ENCODE assay signal across 8 cellular contexts in the genomic region with DNA sequence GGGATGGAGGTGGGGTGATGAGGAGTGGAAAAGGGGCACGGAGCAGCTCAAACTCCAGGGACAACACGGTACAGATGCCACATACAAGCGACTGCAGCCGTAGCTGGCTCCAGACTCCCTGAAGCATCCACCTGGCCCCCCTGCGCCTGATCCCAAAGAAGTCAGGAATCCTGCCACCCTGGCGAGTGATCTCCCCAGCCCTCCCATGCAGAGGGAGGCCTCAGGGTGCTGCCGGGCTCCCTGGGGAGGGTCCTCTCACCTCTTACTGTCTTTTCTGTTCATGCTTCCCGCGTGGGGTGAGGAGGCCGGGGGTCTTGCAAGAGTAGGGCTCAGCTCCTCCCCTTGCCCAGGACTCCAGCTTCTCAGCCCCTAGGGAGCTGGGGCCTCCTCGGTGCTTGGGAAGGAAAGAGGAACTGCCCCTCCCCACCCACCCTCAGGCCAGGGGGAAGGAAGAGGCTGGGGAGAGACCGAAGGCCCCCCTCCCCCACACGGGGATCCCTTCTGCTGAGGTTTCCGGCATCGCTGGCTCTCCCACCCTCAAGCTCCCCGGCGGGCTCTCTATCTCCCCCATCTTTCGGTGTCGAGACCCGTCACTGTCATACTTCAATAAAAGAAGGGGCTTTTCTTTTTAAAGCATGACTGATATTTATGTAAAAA. TPM values are rescaled to one million over a fixed set of nuclear protein-coding genes. Genes with fewer than 3 reads are reported as not detected.
DNase-seq lines count a peak whose midpoint lies in the region; ATAC-seq and TF ChIP-seq lines count a peak whose summit lies in the region.

RASGRP4 (minus strand) TSS at position 410 of the 657 bp plus-strand sequence; CDS start at position 282, 128 bp downstream.

- peak within 1 kb of the TSS; percentile 55 for H4K12ac ChIP-seq in trophoblast cell (ENCODE audit: low read depth, low read length)

- H3K27ac ChIP-seq in DOHH2 (ENCODE audit: low read depth, low read length) (no peak within 1 kb of the TSS), trophoblast cell (ENCODE audit: low read depth, low read length) (no peak within 1 kb of the TSS), mammary epithelial cell (ENCODE audit: insufficient read depth, low read depth, low read length) (no peak within 1 kb of the TSS)

- in situ Hi-C loops in mammary epithelial cell (cut with MboI; ENCODE audit: low sequenced_read_pairs in 2 of 2), result no loop called here

- H4K20me1 ChIP-seq in DOHH2 (ENCODE audit: control insufficient read depth, insufficient read depth, low read depth, low read length) (no peaks in the 10 kb centered on the region), mammary epithelial cell (ENCODE audit: insufficient read depth, low read length) (no peaks in the 10 kb centered on the region)

- no peak within 1 kb of the TSS for H3K9ac ChIP-seq in trophoblast cell (ENCODE audit: low read length)
- no peak within 1 kb of the TSS for H3K9ac ChIP-seq in mammary epithelial cell (ENCODE audit: insufficient read depth, low read length)

- H3K79me2 ChIP-seq in DOHH2 (ENCODE audit: control insufficient read depth, low read length), result no peaks in the 10 kb centered on the region
- no peaks in the 10 kb centered on the region for H3K79me2 ChIP-seq in trophoblast cell (ENCODE audit: control insufficient read depth, insufficient read depth, low read length, poor library complexity)
- no peaks in the 10 kb centered on the region for H3K79me2 ChIP-seq in mammary epithelial cell (ENCODE audit: insufficient read depth, low read length)

- no peaks in the 10 kb centered on the region for H3K79me1 ChIP-seq in trophoblast cell (ENCODE audit: low read length)

- H3K4me3 ChIP-seq in DOHH2 (ENCODE audit: low read length), result peak within 1 kb of the TSS; percentile 13
- H3K4me3 ChIP-seq in trophoblast cell (ENCODE audit: low read depth, low read length), result no peak within 1 kb of the TSS
- no peak within 1 kb of the TSS for H3K4me3 ChIP-seq in mammary epithelial cell (replicated peaks in 1 of 3; ENCODE audit: insufficient read depth in 1 of 3, low read depth in 2 of 3, low read length in 3 of 3)

- H2BK5ac ChIP-seq in trophoblast cell (ENCODE audit: low read depth, low read length, poor library complexity), result no peak within 1 kb of the TSS

- no peak within 1 kb of the TSS for H3K14ac ChIP-seq in trophoblast cell (ENCODE audit: low read length)

- no peak within 1 kb of the TSS for H2AFZ ChIP-seq in trophoblast cell (ENCODE audit: insufficient read depth, low read length, poor library complexity)
- no peak within 1 kb of the TSS for H2AFZ ChIP-seq in mammary epithelial cell (ENCODE audit: low read depth, low read length)

- H3K36me3 ChIP-seq in DOHH2 (ENCODE audit: control insufficient read depth, low read length) (no peaks in the 10 kb centered on the region), trophoblast cell (ENCODE audit: control insufficient read depth in 1 of 2, insufficient read depth in 2 of 2, low read length in 2 of 2) (no peaks in the 10 kb centered on the region), mammary epithelial cell (ENCODE audit: insufficient read depth, low read length) (no peaks in the 10 kb centered on the region)

- H3K27me3 ChIP-seq in DOHH2 (ENCODE audit: control insufficient read depth, low read length) (peaks cover 9% of the 10 kb centered on the region; the same call in 1 of the 2 replicates), trophoblast cell (ENCODE audit: insufficient read depth, low read length) (no peaks in the 10 kb centered on the region), mammary epithelial cell (ENCODE audit: insufficient read depth, low read length) (peaks cover 4% of the 10 kb centered on the region)

- H3K18ac ChIP-seq in trophoblast cell (ENCODE audit: low read length), result no peak within 1 kb of the TSS

- H3K9me3 ChIP-seq in DOHH2 (ENCODE audit: control insufficient read depth, insufficient read depth, low read length) (no peaks in the 10 kb centered on the region), trophoblast cell (ENCODE audit: insufficient read depth, low read depth, low read length) (peaks cover under 1% of the 10 kb centered on the region), mammary epithelial cell (replicated peaks; ENCODE audit: insufficient read depth, low read length) (no peaks in the 10 kb centered on the region)

- TF ChIP-seq CTCF in DOHH2 (IDR thresholded peaks at IDR 0.05; ENCODE audit: low read depth, low read length, poor library complexity, severe bottlenecking) (no peak), mammary epithelial cell (conservative IDR thresholded peaks at IDR 0.05 in 1 of 2, IDR thresholded peaks at IDR 0.05 in 1 of 2; ENCODE audit: extremely low read depth in 1 of 2, insufficient read depth in 1 of 2, low read depth in 1 of 2, low read length in 2 of 2) (no peak)

- no peak within 1 kb of the TSS for H3K23ac ChIP-seq in trophoblast cell (ENCODE audit: low read length)

- H3K4ac ChIP-seq in trophoblast cell (ENCODE audit: low read depth, low read length), result no peak within 1 kb of the TSS

- DNase-seq in OCI-M1 (lab: John Stamatoyannopoulos, UW), result peak; percentile 90
- peak; percentile 14 for DNase-seq in effector CD4-positive, alpha-beta T cell
- no peak for DNase-seq in trophoblast cell
- DNase-seq in NCI-H69 (lab: John Stamatoyannopoulos, UW), result no peak
- DNase-seq in GM03348 (ENCODE audit: low spot score), result no peak
- no peak for DNase-seq in mammary epithelial cell

- no TSS peak for BruUV-seq in mammary epithelial cell (replicated peaks; lab: Mats Ljungman, UMichigan)

- H3K4me1 ChIP-seq in DOHH2 (ENCODE audit: control insufficient read depth, low read length), result peaks cover 14% of the 10 kb centered on the region
- peaks cover 2 to 5% of the 10 kb centered on the region in 2 experiments for H3K4me1 ChIP-seq in trophoblast cell (ENCODE audit: control insufficient read depth in 1 of 2, insufficient read depth in 2 of 2, low read length in 2 of 2)
- no peaks in the 10 kb centered on the region for H3K4me1 ChIP-seq in mammary epithelial cell (ENCODE audit: insufficient read depth, low read length)

- ATAC-seq in HG03159 (IDR thresholded peaks at IDR 0.05; ENCODE audit: unreplicated experiment), result no peak

- H4K91ac ChIP-seq in trophoblast cell (ENCODE audit: low read depth, low read length), result no peak within 1 kb of the TSS

- H2AK5ac ChIP-seq in trophoblast cell (ENCODE audit: low read length), result no peak within 1 kb of the TSS

- intact Hi-C loops in mammary epithelial cell (cut with micrococcal nuclease), result no loop called here

- H3F3A ChIP-seq in DOHH2 (ENCODE audit: control insufficient read depth, insufficient read depth), result no peaks in the 10 kb centered on the region; the same call in 1 of the 2 replicates

- H2BK120ac ChIP-seq in trophoblast cell (ENCODE audit: insufficient read depth, low read length, poor library complexity), result no peak within 1 kb of the TSS

- dilution Hi-C loops in mammary epithelial cell (cut with HindIII; ENCODE audit: low sequenced_read_pairs), result no loop called here

- no peak within 1 kb of the TSS for H2BK12ac ChIP-seq in trophoblast cell (ENCODE audit: low read length)

- H4K8ac ChIP-seq in trophoblast cell (ENCODE audit: low read depth, low read length), result peak within 1 kb of the TSS; percentile 7

- WGBS in trophoblast cell (ENCODE audit: extremely low coverage, insufficient coverage, insufficient read length), result no CpG with 5 or more reads among the region's 20 CpGs
- 59% methylated on average over 14 of the region's 20 CpGs for WGBS in mammary epithelial cell (ENCODE audit: low coverage, missing lambda C conversion rate)

- no peaks in the 10 kb centered on the region for H3K9me2 ChIP-seq in DOHH2 (replicated peaks; ENCODE audit: control insufficient read depth, low read length)

- CTCF ChIA-PET in mammary epithelial cell (lab: Charles Lee; ENCODE audit: low non-redundant PET), result no interaction called here

- H3K4me2 ChIP-seq in DOHH2 (ENCODE audit: low read length), result peak within 1 kb of the TSS; percentile 52
- no peak within 1 kb of the TSS for H3K4me2 ChIP-seq in trophoblast cell (ENCODE audit: low read length)
- no peak within 1 kb of the TSS for H3K4me2 ChIP-seq in mammary epithelial cell (ENCODE audit: insufficient read depth, low read depth, low read length)

RNA-seq across cellular contexts. Expression of gene RASGRP4, which starts in this region (rescaled TPM):
- 0.03 TPM in 1 of 2 replicates, not detected in the other for polyA plus RNA-seq in trophoblast cell (2013)
- not detected for total RNA-seq in mammary epithelial cell
- not detected for polyA plus RNA-seq in mammary epithelial cell
- polyA minus RNA-seq in mammary epithelial cell, result not detected

Comparison
In these comparisons a context has a peak if more than half of its experiments do, and no peak if none do; other contexts are left out.
1. DNase-seq: peak in OCI-M1 (single experiment) and effector CD4-positive, alpha-beta T cell (single experiment); none in trophoblast cell (0 of 2), NCI-H69 (single experiment), GM03348 (single experiment) and mammary epithelial cell (single experiment).